In genomic region chr12:6754406-6754805, GRCh38 we compare ENCODE assay signal across 13 cellular contexts. TPM values are rescaled to one million over a fixed set of nuclear protein-coding genes. Genes with fewer than 3 reads are reported as not detected.
A peak's percentile ranks its signal among the peaks of the same experiment; 100 is the strongest.
DNase-seq lines count a peak whose midpoint lies in the region; ATAC-seq, FAIRE-seq and TF ChIP-seq lines count a peak whose summit lies in the region.
"Had no signal": no experiment of that assay in that cellular context is flagged by ENCODE, and none has a peak within 500 bp of the region (broad histone marks: within the 10 kb centered on the region; RNA-seq: fewer than 3 reads in every experiment).

No MANE protein-coding gene starts in this region.

- H2BK5ac ChIP-seq in neuronal stem cell (ENCODE audit: low read length), result no peak overlapping the region

- H3K9me3 ChIP-seq in Loucy (ENCODE audit: insufficient read depth, low read depth, low read length) (no peaks in the 10 kb centered on the region), neuronal stem cell (replicated peaks in 1 of 2; ENCODE audit: control insufficient read depth in 2 of 2, insufficient read depth in 1 of 2, low read depth in 1 of 2, low read length in 2 of 2) (no peaks in the 10 kb centered on the region)
- H3K9me3 ChIP-seq: MG63 had no signal

- peaks cover 12% of the 10 kb centered on the region for H3K27me3 Mint-ChIP-seq in dendritic cell treated with granulocyte-macrophage colony-stimulating factor and Interleukin-4, amounts not matched to agents 40 ng/mL and 50 ng/mL, for 4 days

- no peak overlapping the region for H3K23ac ChIP-seq in neuronal stem cell (ENCODE audit: low read depth, low read length, poor library complexity)

- in situ Hi-C loops in brain microvascular endothelial cell (cut with HindIII; ENCODE audit: low pct_ligation_motif_present, low sequenced_read_pairs) (no loop called here), G401 (cut with HindIII; ENCODE audit: low sequenced_read_pairs) (no loop called here)

- no peak overlapping the region for H2BK15ac ChIP-seq in neuronal stem cell (ENCODE audit: low read length)

- H3K4me3 ChIP-seq in Loucy (ENCODE audit: low read length, poor library complexity, severe bottlenecking), result no peak overlapping the region
- H3K4me3 ChIP-seq in neuronal stem cell (ENCODE audit: low read length in 2 of 2), result no peak overlapping the region
- H3K4me3 ChIP-seq in brain microvascular endothelial cell (ENCODE audit: low read depth, low read length), result no peak overlapping the region
- H3K4me3 ChIP-seq: MG63 had no signal

- DNase-seq in Ammon's horn (ENCODE audit: low spot score) (peak; percentile 50), neuronal stem cell (ENCODE audit: low spot score) (no peak), brain microvascular endothelial cell (no peak), D721Med (ENCODE audit: insufficient read length, low spot score) (no peak), G401 (ENCODE audit: low spot score) (no peak)
- DNase-seq: activated CD4-positive, CD25-positive, alpha-beta regulatory T cell treated with anti-CD3 and anti-CD28 coated beads, Interleukin-2, amount 50 U/mL, for 72 hours; islet precursor cell; MG63; NCI-H446 treated with DMSO at 0.1 percent for 48 hours; SHP77 had no signal

- ATAC-seq in HG03108 (IDR thresholded peaks at IDR 0.05; ENCODE audit: unreplicated experiment), result no peak

- FAIRE-seq in D721Med (lab: Jason Lieb, UNC), result no peak

- H3K36me3 Mint-ChIP-seq in dendritic cell treated with granulocyte-macrophage colony-stimulating factor and Interleukin-4, amounts not matched to agents 40 ng/mL and 50 ng/mL, for 4 days (ENCODE audit: low read depth), result peaks cover 37% of the 10 kb centered on the region

- peaks cover 3% of the 10 kb centered on the region for H3K27me3 ChIP-seq in Loucy (ENCODE audit: insufficient read depth, low read length, poor library complexity, severe bottlenecking)
- no peaks in the 10 kb centered on the region for H3K27me3 ChIP-seq in neuronal stem cell (ENCODE audit: control insufficient read depth in 3 of 3, insufficient read depth in 3 of 3, low read depth in 1 of 3, low read length in 3 of 3)
- H3K27me3 ChIP-seq in brain microvascular endothelial cell (replicated peaks), result no peaks in the 10 kb centered on the region
- H3K27me3 ChIP-seq: MG63 had no signal

- H2AK5ac ChIP-seq in neuronal stem cell (ENCODE audit: low read depth, low read length), result no peak overlapping the region

- no peak overlapping the region for H2BK12ac ChIP-seq in neuronal stem cell (ENCODE audit: low read length)

- no peak overlapping the region for H4K91ac ChIP-seq in neuronal stem cell (ENCODE audit: low read depth, low read length, poor library complexity)

- H3K9me2 ChIP-seq in Loucy (replicated peaks; ENCODE audit: low read depth, low read length), result no peaks in the 10 kb centered on the region

- H2AFZ ChIP-seq in Loucy (ENCODE audit: low read length), result no peak overlapping the region
- H2AFZ ChIP-seq in neuronal stem cell (ENCODE audit: low read length), result no peak overlapping the region

- no peak overlapping the region for H3K14ac ChIP-seq in neuronal stem cell (ENCODE audit: low read length)

- H3K4me2 ChIP-seq in Loucy (ENCODE audit: low read depth, low read length, poor library complexity, severe bottlenecking), result peak overlapping the region; percentile 98
- peak overlapping the region; percentile 38 for H3K4me2 ChIP-seq in neuronal stem cell (ENCODE audit: insufficient read depth, low read length, poor library complexity, severe bottlenecking)

- no peak overlapping the region for H2BK120ac ChIP-seq in neuronal stem cell (ENCODE audit: low read depth, low read length)

- H3K9ac ChIP-seq in Loucy (ENCODE audit: low read depth, low read length, poor library complexity, severe bottlenecking) (peak overlapping the region; percentile 97), neuronal stem cell (ENCODE audit: low read depth, low read length, poor library complexity) (no peak overlapping the region)

- peaks cover 7% of the 10 kb centered on the region for H3K79me1 ChIP-seq in neuronal stem cell (ENCODE audit: low read depth, low read length)

- H3K9me3 Mint-ChIP-seq in dendritic cell treated with granulocyte-macrophage colony-stimulating factor and Interleukin-4, amounts not matched to agents 40 ng/mL and 50 ng/mL, for 4 days, result no peaks in the 10 kb centered on the region

- intact Hi-C loops in dendritic cell treated with granulocyte-macrophage colony-stimulating factor and Interleukin-4, amounts not matched to agents 40 ng/mL and 50 ng/mL, for 4 days (cut with micrococcal nuclease), result loop anchor here (1.0 to 5.0 kb wide), 2 partner anchors 10 to 38 kb away; no protein-coding TSS in a partner anchor

- no peak overlapping the region for H3K18ac ChIP-seq in neuronal stem cell (ENCODE audit: low read length)

- H3F3A ChIP-seq in Loucy (ENCODE audit: low read depth), result no peaks in the 10 kb centered on the region

- peaks cover 60% of the 10 kb centered on the region for H3K4me1 Mint-ChIP-seq in dendritic cell treated with granulocyte-macrophage colony-stimulating factor and Interleukin-4, amounts not matched to agents 40 ng/mL and 50 ng/mL, for 4 days (ENCODE audit: low read depth)

- no CpG with 5 or more reads among the region's 2 CpGs for WGBS in neuronal stem cell (ENCODE audit: extremely low coverage in 2 of 2, insufficient read length in 2 of 2, insufficient replicate concordance in 1 of 2), 2 donors

- H3K4me1 ChIP-seq in Loucy (ENCODE audit: insufficient read depth, low read length, poor library complexity, severe bottlenecking) (peaks cover 29% of the 10 kb centered on the region), neuronal stem cell (ENCODE audit: control insufficient read depth in 2 of 2, insufficient read depth in 1 of 2, low read depth in 1 of 2, low read length in 2 of 2) (peaks cover 14 to 24% of the 10 kb centered on the region in 2 donors)

- no peak for TF ChIP-seq CTCF in Loucy (conservative IDR thresholded peaks at IDR 0.05; ENCODE audit: low read length)
- no peak for TF ChIP-seq CTCF in brain microvascular endothelial cell (IDR thresholded peaks at IDR 0.05; ENCODE audit: low read depth, low read length, missing control alignments)
- TF ChIP-seq CTCF in D721Med (IDR thresholded peaks at IDR 0.05; ENCODE audit: insufficient read depth, missing control alignments), result no peak

- no peak overlapping the region for H4K8ac ChIP-seq in neuronal stem cell (ENCODE audit: low read depth, low read length)

- H3K27ac ChIP-seq in neuronal stem cell (replicated peaks; ENCODE audit: low read length) (peak overlapping the region; percentile 58), brain microvascular endothelial cell (no peak overlapping the region)

- peaks cover 30% of the 10 kb centered on the region for H3K79me2 ChIP-seq in Loucy (ENCODE audit: insufficient read depth, low read length)

- H4K20me1 ChIP-seq in Loucy (ENCODE audit: insufficient read depth, low read length, poor library complexity, severe bottlenecking), result peaks cover 13% of the 10 kb centered on the region

- H3K27ac Mint-ChIP-seq in dendritic cell treated with granulocyte-macrophage colony-stimulating factor and Interleukin-4, amounts not matched to agents 40 ng/mL and 50 ng/mL, for 4 days, result peak overlapping the region; percentile 100

- H3K4ac ChIP-seq in neuronal stem cell (ENCODE audit: low read length), result no peak overlapping the region

- H3K4me3 Mint-ChIP-seq in dendritic cell treated with granulocyte-macrophage colony-stimulating factor and Interleukin-4, amounts not matched to agents 40 ng/mL and 50 ng/mL, for 4 days, result peak overlapping the region; percentile 99

- H3K36me3 ChIP-seq in Loucy (ENCODE audit: insufficient read depth, low read length) (peaks cover 9% of the 10 kb centered on the region; the same call in 1 of the 2 replicates), neuronal stem cell (replicated peaks in 1 of 2; ENCODE audit: control insufficient read depth in 2 of 2, insufficient read depth in 2 of 2, low read length in 2 of 2) (peaks cover 20 to 28% of the 10 kb centered on the region in 2 donors), brain microvascular endothelial cell (replicated peaks) (peaks cover 24% of the 10 kb centered on the region)

RNA-seq across cellular contexts. Expression of gene MLF2, which starts 1.5 kb away (rescaled TPM):
- polyA plus RNA-seq in neuronal stem cell (2013, experiment 1 of 2), result 158 TPM
- 152 TPM for polyA plus RNA-seq in neuronal stem cell (2013, experiment 2 of 2)
- 342 and 364 TPM in 2 replicates for total RNA-seq in G401 (2014; rRNA removed; shearing (Covaris generic))

RNA-seq across cellular contexts. Expression of gene PTMS, which starts 11.8 kb away (rescaled TPM):
- 2,422 TPM for polyA plus RNA-seq in neuronal stem cell (2013, experiment 1 of 2)
- polyA plus RNA-seq in neuronal stem cell (2013, experiment 2 of 2), result 2,254 TPM
- 259 and 267 TPM in 2 replicates for total RNA-seq in G401 (2014; rRNA removed; shearing (Covaris generic))

RNA-seq across cellular contexts. Expression of gene LAG3, which starts 17.9 kb away (rescaled TPM):
- polyA plus RNA-seq in neuronal stem cell (2013, experiment 1 of 2), result 4.6 TPM
- polyA plus RNA-seq in neuronal stem cell (2013, experiment 2 of 2), result 4.9 TPM
- total RNA-seq in G401 (2014; rRNA removed; shearing (Covaris generic)), result 0.31 and 0.58 TPM in 2 replicates

RNA-seq across cellular contexts. Expression of gene COPS7A, which starts 30.6 kb away (rescaled TPM):
- polyA plus RNA-seq in neuronal stem cell (2013, experiment 1 of 2), result 24.4 TPM
- 23.7 TPM for polyA plus RNA-seq in neuronal stem cell (2013, experiment 2 of 2)
- 47.0 and 47.6 TPM in 2 replicates for total RNA-seq in G401 (2014; rRNA removed; shearing (Covaris generic))

RNA-seq across cellular contexts. Expression of gene CD4, which starts 34.9 kb away (rescaled TPM):
- 3.9 TPM for polyA plus RNA-seq in neuronal stem cell (2013, experiment 1 of 2)
- polyA plus RNA-seq in neuronal stem cell (2013, experiment 2 of 2), result 3.8 TPM
- 0.34 and 1.3 TPM in 2 replicates for total RNA-seq in G401 (2014; rRNA removed; shearing (Covaris generic))
